Comparison of ENCODE assay signal across 8 cellular contexts in the genomic region with DNA sequence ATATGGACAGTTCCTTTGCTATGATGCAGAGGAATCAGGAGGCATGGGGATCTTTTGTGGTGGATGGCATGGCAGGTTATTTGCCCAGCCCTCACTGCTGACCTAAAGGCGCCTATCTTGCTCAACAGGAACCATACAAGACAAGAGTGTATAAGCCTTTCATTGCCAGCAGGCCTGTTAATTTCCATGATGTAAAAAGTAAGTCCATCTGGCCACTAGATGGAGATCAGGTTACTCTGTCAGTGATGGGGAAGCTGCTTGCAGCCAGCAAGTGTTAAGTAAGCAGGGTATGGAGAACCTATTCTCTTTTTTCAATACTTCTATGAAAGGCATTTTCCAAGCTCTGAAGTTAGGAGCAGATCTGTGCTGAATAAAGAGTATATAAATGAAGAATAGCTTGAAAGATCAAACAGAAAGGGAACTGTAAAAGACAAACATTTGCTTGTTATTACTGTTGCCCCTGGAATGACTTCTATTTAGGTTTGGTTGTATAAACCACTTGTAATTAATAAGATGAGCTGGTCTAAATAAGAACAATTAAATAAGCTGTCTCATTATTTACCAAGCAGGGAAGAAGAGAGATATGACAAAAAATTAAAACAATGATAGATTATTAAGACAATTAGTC.
DNase-seq lines count a peak whose midpoint lies in the region; ATAC-seq lines count a peak whose summit lies in the region.

No MANE protein-coding gene starts in this region.

- H3K9me3 Mint-ChIP-seq in activated T-helper 17 cell treated with anti-CD3 and anti-CD28 coated beads, Interleukin-2, amount 50 U/mL, for 72 hours: no peaks in the 10 kb centered on the region

- H3K4me1 Mint-ChIP-seq in activated T-helper 17 cell treated with anti-CD3 and anti-CD28 coated beads, Interleukin-2, amount 50 U/mL, for 72 hours: no peaks in the 10 kb centered on the region

- H3K27me3 Mint-ChIP-seq in activated T-helper 17 cell treated with anti-CD3 and anti-CD28 coated beads, Interleukin-2, amount 50 U/mL, for 72 hours: no peaks in the 10 kb centered on the region

- ATAC-seq in GM19463 (IDR thresholded peaks at IDR 0.05; ENCODE audit: unreplicated experiment): peak; percentile 88
- peak; percentile 54 for ATAC-seq in HG03575 (IDR thresholded peaks at IDR 0.05; ENCODE audit: extremely low read depth, insufficient number of reproducible peaks, low FRiP score, unreplicated experiment)
- ATAC-seq in activated T-helper 17 cell treated with anti-CD3 and anti-CD28 coated beads, Interleukin-2, amount 50 U/mL, for 72 hours (replicated peaks): peak; percentile 85
- ATAC-seq in HG03025 (IDR thresholded peaks at IDR 0.05; ENCODE audit: low FRiP score, unreplicated experiment): no peak

- peaks cover 12% of the 10 kb centered on the region for H3K36me3 Mint-ChIP-seq in activated T-helper 17 cell treated with anti-CD3 and anti-CD28 coated beads, Interleukin-2, amount 50 U/mL, for 72 hours (ENCODE audit: low read depth)

- H3K4me3 Mint-ChIP-seq in activated T-helper 17 cell treated with anti-CD3 and anti-CD28 coated beads, Interleukin-2, amount 50 U/mL, for 72 hours: no peak overlapping the region

- peak; percentile 80 for DNase-seq in DMS79 treated with DMSO at 0.1 percent for 48 hours (lab: John Stamatoyannopoulos, UW)
- peak; percentile 87 for DNase-seq in NCI-H526 treated with DMSO at 0.1 percent for 48 hours (lab: John Stamatoyannopoulos, UW)
- peak; percentile 93 for DNase-seq in globus pallidus (ENCODE audit: low spot score)
- peak; percentile 51 for DNase-seq in occipital lobe (lab: John Stamatoyannopoulos, UW)

- H3K27ac Mint-ChIP-seq in activated T-helper 17 cell treated with anti-CD3 and anti-CD28 coated beads, Interleukin-2, amount 50 U/mL, for 72 hours: no peak overlapping the region
